Comparison of ENCODE assay signal across 11 cellular contexts in genomic region chr14:50044040-50044651, GRCh38.
A peak's percentile ranks its signal among the peaks of the same experiment; 100 is the strongest.
DNase-seq lines count a peak whose midpoint lies in the region; ATAC-seq and TF ChIP-seq lines count a peak whose summit lies in the region.
"Had no signal": no experiment of that assay in that cellular context is flagged by ENCODE, and none has a peak within 500 bp of the region (broad histone marks: within the 10 kb centered on the region; RNA-seq: fewer than 3 reads in every experiment).

No MANE protein-coding gene starts in this region.

- H4K20me1 ChIP-seq in SK-N-SH (ENCODE audit: insufficient read depth) (no peaks in the 10 kb centered on the region), fibroblast of lung (ENCODE audit: control insufficient read depth, extremely low read depth, insufficient read depth, low read length) (no peaks in the 10 kb centered on the region)

- TF ChIP-seq RAD21 in SK-N-SH (IDR thresholded peaks at IDR 0.05; ENCODE audit: low read length) = no peak

- TF ChIP-seq EP300 in SK-N-SH (IDR thresholded peaks at IDR 0.05; ENCODE audit: borderline replicate concordance in 1 of 2, low read depth in 1 of 2, low read length in 1 of 2) = no peak

- peaks cover 4 to 30% of the 10 kb centered on the region in 2 experiments; a peak in 3 of 4 replicates for H3K4me1 ChIP-seq in SK-N-SH (ENCODE audit: control insufficient read depth in 1 of 2, insufficient read depth in 2 of 2, low read depth in 1 of 2, low read length in 1 of 2)
- peaks cover 32% of the 10 kb centered on the region for H3K4me1 ChIP-seq in fibroblast of lung (ENCODE audit: control insufficient read depth, extremely low read depth, insufficient read depth, low read length)

- POLR2A ChIA-PET in SK-N-SH (lab: Yijun Ruan, JAX) = no interaction called here

- no peak overlapping the region for H3K4me3 ChIP-seq in SK-N-SH (ENCODE audit: low read depth in 2 of 2, low read length in 1 of 2)
- no peak overlapping the region for H3K4me3 ChIP-seq in fibroblast of lung (replicated peaks in 1 of 4; ENCODE audit: control extremely low read depth in 1 of 4, insufficient read depth in 1 of 4, low read depth in 3 of 4, low read length in 4 of 4)

- H3K4me2 ChIP-seq in SK-N-SH (no peak overlapping the region), fibroblast of lung (ENCODE audit: extremely low read depth, insufficient read depth, low read length) (no peak overlapping the region)

- no peak for TF ChIP-seq CTCF in SK-N-SH (IDR thresholded peaks at IDR 0.05)
- no peak for TF ChIP-seq CTCF in fibroblast of lung (conservative IDR thresholded peaks at IDR 0.05 in 1 of 2, IDR thresholded peaks at IDR 0.05 in 1 of 2; ENCODE audit: low read depth in 1 of 2, low read length in 2 of 2)

- H3K4me1 Mint-ChIP-seq in stimulated activated naive CD8-positive, alpha-beta T cell treated with anti-CD3 and anti-CD28 coated beads, Interleukin-15, amount 100 ng/mL, for 72 hours = peaks cover 78% of the 10 kb centered on the region

- DNase-seq in SK-N-SH = no peak
- DNase-seq in activated CD4-positive, alpha-beta T cell treated with anti-CD3 and anti-CD28 coated beads, Interleukin-2, amount 50 U/mL, for 48 hours = peak; percentile 44 to 49
- DNase-seq in fibroblast of lung (ENCODE audit: low read depth in 2 of 2) = no peak
- DNase-seq in stimulated activated naive CD8-positive, alpha-beta T cell treated with anti-CD3 and anti-CD28 coated beads, Interleukin-15, amount 100 ng/mL, for 72 hours = no peak
- no peak for DNase-seq in NK-92 treated with Interleukin-12 subunit alpha and Interleukin-12 subunit beta, amount 100 ng/mL, for 24 hours (lab: John Stamatoyannopoulos, UW)
- no peak for DNase-seq in NCI-H748 treated with DMSO at 0.1 percent for 48 hours (lab: John Stamatoyannopoulos, UW)
- DNase-seq: NCI-H524 treated with DMSO at 0.1 percent for 48 hours, occipital lobe had no signal

- no peaks in the 10 kb centered on the region for H3K27me3 ChIP-seq in SK-N-SH (ENCODE audit: insufficient read depth)
- no peaks in the 10 kb centered on the region for H3K27me3 ChIP-seq in fibroblast of lung (ENCODE audit: control insufficient read depth, insufficient read depth, low read length)

- H3K9me2 ChIP-seq in SK-N-SH = no peaks in the 10 kb centered on the region

- peak overlapping the region; percentile 57 for H2AFZ ChIP-seq in SK-N-SH (ENCODE audit: low read depth)
- peak overlapping the region; percentile 35 for H2AFZ ChIP-seq in fibroblast of lung (ENCODE audit: low read length)

- H3K27ac Mint-ChIP-seq in stimulated activated naive CD8-positive, alpha-beta T cell treated with anti-CD3 and anti-CD28 coated beads, Interleukin-15, amount 100 ng/mL, for 72 hours = peak overlapping the region; percentile 93 to 95

- H3K79me2 ChIP-seq in SK-N-SH (ENCODE audit: insufficient read depth) (no peaks in the 10 kb centered on the region), fibroblast of lung (ENCODE audit: control insufficient read depth, insufficient read depth, low read length) (no peaks in the 10 kb centered on the region)

- peaks cover 5 to 14% of the 10 kb centered on the region in 2 donors for H3K9me3 Mint-ChIP-seq in stimulated activated naive CD8-positive, alpha-beta T cell treated with anti-CD3 and anti-CD28 coated beads, Interleukin-15, amount 100 ng/mL, for 72 hours

- no peaks in the 10 kb centered on the region for H3K27me3 Mint-ChIP-seq in stimulated activated naive CD8-positive, alpha-beta T cell treated with anti-CD3 and anti-CD28 coated beads, Interleukin-15, amount 100 ng/mL, for 72 hours

- no peaks in the 10 kb centered on the region for H3K9me3 ChIP-seq in SK-N-SH
- H3K9me3 ChIP-seq in fibroblast of lung (ENCODE audit: control insufficient read depth, insufficient read depth, low read depth, low read length) = no peaks in the 10 kb centered on the region

- H3K27ac ChIP-seq in SK-N-SH (ENCODE audit: low read depth in 2 of 2, low read length in 1 of 2) (peak overlapping the region; percentile 71 to 81; a peak in 3 of 4 replicates), fibroblast of lung (ENCODE audit: insufficient read depth, low read length) (peak overlapping the region; percentile 58)
- H3K27ac ChIP-seq: 22Rv1 had no signal

- ATAC-seq in SK-N-SH treated with all-trans-retinoic acid at 6 μM for 48 hours (no peak), HG03135 (IDR thresholded peaks at IDR 0.05; ENCODE audit: unreplicated experiment) (no peak)
- peak; percentile 22 for ATAC-seq in stimulated activated naive CD8-positive, alpha-beta T cell treated with anti-CD3 and anti-CD28 coated beads, Interleukin-15, amount 100 ng/mL, for 72 hours

- CTCF ChIA-PET in SK-N-SH (lab: Yijun Ruan, JAX) = no interaction called here

- 91% methylated on average over 4 of the region's 4 CpGs for WGBS in SK-N-SH (ENCODE audit: low lambda C conversion rate)

- H3F3A ChIP-seq in SK-N-SH (replicated peaks; ENCODE audit: insufficient read depth) = peaks cover 30% of the 10 kb centered on the region

- peak overlapping the region; percentile 38; the same call in 1 of the 2 replicates for H3K9ac ChIP-seq in SK-N-SH
- H3K9ac ChIP-seq in fibroblast of lung (ENCODE audit: insufficient read depth, low read length) = no peak overlapping the region

- peak overlapping the region; percentile 61 to 71 for H3K4me3 Mint-ChIP-seq in stimulated activated naive CD8-positive, alpha-beta T cell treated with anti-CD3 and anti-CD28 coated beads, Interleukin-15, amount 100 ng/mL, for 72 hours

- H3K36me3 ChIP-seq in SK-N-SH (replicated peaks in 1 of 2; ENCODE audit: control insufficient read depth in 1 of 2, insufficient read depth in 2 of 2, low read length in 1 of 2) (no peaks in the 10 kb centered on the region), fibroblast of lung (ENCODE audit: control insufficient read depth, insufficient read depth, low read length) (no peaks in the 10 kb centered on the region)

TF ChIP-seq in SK-N-SH, 30 proteins besides CTCF, POLR2A, EP300 and RAD21 (continues in another document):
- no peak for TF ChIP-seq FOSL2 (IDR thresholded peaks at IDR 0.05; ENCODE audit: borderline replicate concordance, low read depth)
- no peak for TF ChIP-seq ZBTB33 (IDR thresholded peaks at IDR 0.05; ENCODE audit: borderline replicate concordance, low read depth)
- no peak for TF ChIP-seq IRF3 (IDR thresholded peaks at IDR 0.05; ENCODE audit: low read depth, low read length)
- no peak for TF ChIP-seq TCF12 (IDR thresholded peaks at IDR 0.05)
- TF ChIP-seq YY1 (IDR thresholded peaks at IDR 0.05; ENCODE audit: low read depth) = no peak

TF ChIP-seq in SK-N-SH treated with all-trans-retinoic acid at 6 μM for 48 hours, 23 proteins besides CTCF, POLR2A, EP300 and RAD21:
- TF ChIP-seq ZFP3 (CRISPR knock-in tag; IDR thresholded peaks at IDR 0.05) (no peak), ZFP30 (CRISPR knock-in tag; IDR thresholded peaks at IDR 0.05) (no peak), SNAI2 (CRISPR knock-in tag; IDR thresholded peaks at IDR 0.05) (no peak), ARNTL (CRISPR knock-in tag; IDR thresholded peaks at IDR 0.05; ENCODE audit: borderline replicate concordance, low read depth) (no peak)

Comparison
In these comparisons a context has a peak if more than half of its experiments do, and no peak if none do; other contexts are left out.
1. DNase-seq: peak in activated CD4-positive, alpha-beta T cell treated with anti-CD3 and anti-CD28 coated beads, Interleukin-2, amount 50 U/mL, for 48 hours (2 of 2); none in SK-N-SH (single experiment), fibroblast of lung (0 of 2), stimulated activated naive CD8-positive, alpha-beta T cell treated with anti-CD3 and anti-CD28 coated beads, Interleukin-15, amount 100 ng/mL, for 72 hours (0 of 2), NK-92 treated with Interleukin-12 subunit alpha and Interleukin-12 subunit beta, amount 100 ng/mL, for 24 hours (single experiment) and NCI-H748 treated with DMSO at 0.1 percent for 48 hours (single experiment).